In the genomic region with DNA sequence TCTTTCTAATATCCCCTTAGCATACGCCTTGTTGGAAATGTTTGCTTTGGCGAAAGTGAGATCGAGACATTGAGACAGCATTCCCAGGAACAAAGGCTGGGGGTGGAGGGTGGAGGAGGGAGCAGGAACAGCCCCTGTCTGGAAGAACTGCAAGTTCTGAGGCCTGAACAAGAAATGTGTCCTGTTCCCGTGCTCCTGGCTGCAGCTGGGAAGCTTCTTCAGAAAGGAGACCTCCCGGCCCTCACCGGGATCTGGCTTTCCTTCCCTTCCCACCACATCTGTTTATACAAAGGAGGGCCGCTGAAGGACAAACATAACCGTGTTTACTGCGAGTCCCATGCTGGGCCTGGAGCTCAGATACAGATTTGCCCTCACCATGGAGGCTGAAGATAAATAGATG, we compare ENCODE assay signal across 13 cellular contexts. TPM values are rescaled to one million over a fixed set of nuclear protein-coding genes. Genes with fewer than 3 reads are reported as not detected.
DNase-seq lines count a peak whose midpoint lies in the region; ATAC-seq and TF ChIP-seq lines count a peak whose summit lies in the region.
"Had no signal": no experiment of that assay in that cellular context is flagged by ENCODE, and none has a peak within 500 bp of the region (broad histone marks: within the 10 kb centered on the region; RNA-seq: fewer than 3 reads in every experiment).

No MANE protein-coding gene starts in this region.

- H3K4me2 ChIP-seq in neural progenitor cell: peak overlapping the region; percentile 95

- H3K27me3 ChIP-seq in neural progenitor cell: peaks cover 86% of the 10 kb centered on the region

- H3K27me3 Mint-ChIP-seq in endothelial cell (ENCODE audit: unreplicated experiment): peaks cover 11% of the 10 kb centered on the region
- H3K27me3 Mint-ChIP-seq in neural progenitor cell (ENCODE audit: insufficient read depth, low read depth): peaks cover 22% of the 10 kb centered on the region
- H3K27me3 Mint-ChIP-seq in activated CD4-positive, alpha-beta T cell treated with anti-CD3 and anti-CD28 coated beads for 36 hours: peaks cover 9% of the 10 kb centered on the region

- H3K4me1 ChIP-seq in neural progenitor cell: peaks cover 26% of the 10 kb centered on the region

- H3K4me3 ChIP-seq in neural progenitor cell: peak overlapping the region; percentile 62

- H3K27ac Mint-ChIP-seq in endothelial cell (ENCODE audit: unreplicated experiment): peak overlapping the region; percentile 76
- H3K27ac Mint-ChIP-seq in neural progenitor cell: no peak overlapping the region
- no peak overlapping the region for H3K27ac Mint-ChIP-seq in activated CD4-positive, alpha-beta T cell treated with anti-CD3 and anti-CD28 coated beads for 36 hours

- H2AFZ ChIP-seq in neural progenitor cell (replicated peaks): no peak overlapping the region

- no peak overlapping the region for H3K27ac ChIP-seq in neural progenitor cell

- H3K9ac ChIP-seq in neural progenitor cell: no peak overlapping the region

- peaks cover 21% of the 10 kb centered on the region for H3F3A ChIP-seq in neural progenitor cell (ENCODE audit: low read depth)

- no peaks in the 10 kb centered on the region for H3K79me2 ChIP-seq in neural progenitor cell (ENCODE audit: low read depth)

- H3K36me3 ChIP-seq in neural progenitor cell: no peaks in the 10 kb centered on the region

- H3K9me3 Mint-ChIP-seq in endothelial cell (ENCODE audit: unreplicated experiment): peaks cover 4% of the 10 kb centered on the region
- peaks cover 3% of the 10 kb centered on the region for H3K9me3 Mint-ChIP-seq in neural progenitor cell
- no peaks in the 10 kb centered on the region for H3K9me3 Mint-ChIP-seq in activated CD4-positive, alpha-beta T cell treated with anti-CD3 and anti-CD28 coated beads for 36 hours (ENCODE audit: low read depth)
- H3K9me3 Mint-ChIP-seq: activated naive CD4-positive, alpha-beta T cell treated with anti-CD3 and anti-CD28 coated beads for 36 hours had no signal

- H3K9me3 ChIP-seq in neural progenitor cell (ENCODE audit: low read depth): no peaks in the 10 kb centered on the region

- peaks cover 38% of the 10 kb centered on the region for H3K4me1 Mint-ChIP-seq in endothelial cell (ENCODE audit: unreplicated experiment)
- peaks cover 46% of the 10 kb centered on the region for H3K4me1 Mint-ChIP-seq in neural progenitor cell
- peaks cover 8% of the 10 kb centered on the region for H3K4me1 Mint-ChIP-seq in activated CD4-positive, alpha-beta T cell treated with anti-CD3 and anti-CD28 coated beads for 36 hours

- no peak for TF ChIP-seq CTCF in endothelial cell (IDR thresholded peaks at IDR 0.05; ENCODE audit: unreplicated experiment)
- TF ChIP-seq CTCF in neural progenitor cell (IDR thresholded peaks at IDR 0.05): no peak

- ATAC-seq in GM21423 (IDR thresholded peaks at IDR 0.05; ENCODE audit: unreplicated experiment): no peak
- no peak for ATAC-seq in HG03175 (IDR thresholded peaks at IDR 0.05; ENCODE audit: unreplicated experiment)
- no peak for ATAC-seq in activated CD4-positive, alpha-beta T cell treated with anti-CD3 and anti-CD28 coated beads for 36 hours

- POLR2A ChIA-PET in activated CD4-positive, alpha-beta T cell treated with anti-CD3 and anti-CD28 coated beads for 36 hours (lab: Charles Lee): no interaction called here

- DNase-seq in Ammon's horn (ENCODE audit: low spot score) (peak; percentile 25), HuH-7.5 (ENCODE audit: low spot score) (peak; percentile 57), endothelial cell (ENCODE audit: low spot score) (peak; percentile 21), neural progenitor cell (ENCODE audit: low spot score) (peak; percentile 45), epidermal melanocyte (ENCODE audit: insufficient read length, low spot score) (no peak)
- no peak for DNase-seq in activated CD4-positive, alpha-beta T cell treated with anti-CD3 and anti-CD28 coated beads for 36 hours
- DNase-seq: activated CD4-positive, alpha-beta T cell treated with anti-CD3 and anti-CD28 coated beads for 48 hours; activated naive CD4-positive, alpha-beta T cell treated with anti-CD3 and anti-CD28 coated beads for 36 hours; AML-193; NCI-H1105; SHP77 had no signal

- intact Hi-C loops in activated CD4-positive, alpha-beta T cell treated with anti-CD3 and anti-CD28 coated beads for 36 hours (cut with DNase I, micrococcal nuclease): no loop called here

- no peaks in the 10 kb centered on the region for H3K36me3 Mint-ChIP-seq in endothelial cell (ENCODE audit: low read depth, unreplicated experiment)
- no peaks in the 10 kb centered on the region for H3K36me3 Mint-ChIP-seq in neural progenitor cell
- H3K36me3 Mint-ChIP-seq in activated CD4-positive, alpha-beta T cell treated with anti-CD3 and anti-CD28 coated beads for 36 hours (ENCODE audit: low read depth): no peaks in the 10 kb centered on the region

- CTCF ChIA-PET in activated CD4-positive, alpha-beta T cell treated with anti-CD3 and anti-CD28 coated beads for 36 hours (lab: Charles Lee): interaction anchor here (2.5 kb wide), 1 partner anchor 9 kb away, joined by 6 read pairs; no protein-coding TSS in a partner anchor

- peaks cover 14% of the 10 kb centered on the region for H4K20me1 ChIP-seq in neural progenitor cell (ENCODE audit: low read depth)

- H3K4me3 Mint-ChIP-seq in endothelial cell (ENCODE audit: unreplicated experiment): no peak overlapping the region
- H3K4me3 Mint-ChIP-seq in neural progenitor cell: peak overlapping the region; percentile 88
- no peak overlapping the region for H3K4me3 Mint-ChIP-seq in activated CD4-positive, alpha-beta T cell treated with anti-CD3 and anti-CD28 coated beads for 36 hours

RNA-seq across cellular contexts. Expression of gene AFF3, which starts 35.9 kb away (rescaled TPM):
- total RNA-seq in endothelial cell (ENCODE audit: unreplicated experiment): 12.2 TPM
- 0.26 and 0.56 TPM in 2 replicates for total RNA-seq in neural progenitor cell (ENCODE audit: low replicate concordance)
- 1 to 10 TPM; 5.6 TPM for total RNA-seq in activated CD4-positive, alpha-beta T cell treated with anti-CD3 and anti-CD28 coated beads for 36 hours

Comparison
In these comparisons a context has a peak if more than half of its experiments do, and no peak if none do; other contexts are left out.
1. DNase-seq: peak in Ammon's horn (single experiment), HuH-7.5 (single experiment), endothelial cell (single experiment) and neural progenitor cell (single experiment); none in epidermal melanocyte (single experiment) and activated CD4-positive, alpha-beta T cell treated with anti-CD3 and anti-CD28 coated beads for 36 hours (single experiment).